ENCODE assay signal across 13 cellular contexts in genomic region chr1:53473463-53473862, GRCh38. TPM values are rescaled to one million over a fixed set of nuclear protein-coding genes. Genes with fewer than 3 reads are reported as not detected.
DNase-seq lines count a peak whose midpoint lies in the region; TF ChIP-seq lines count a peak whose summit lies in the region.
"Had no signal": no experiment of that assay in that cellular context is flagged by ENCODE, and none has a peak within 500 bp of the region (broad histone marks: within the 10 kb centered on the region; RNA-seq: fewer than 3 reads in every experiment).

No MANE protein-coding gene starts in this region.

- no peaks in the 10 kb centered on the region for H3K9me3 ChIP-seq in WERI-Rb-1 (ENCODE audit: severe bottlenecking)

- no peaks in the 10 kb centered on the region for H3K36me3 ChIP-seq in WERI-Rb-1

- DNase-seq in GM20000 (ENCODE audit: low spot score): no peak
- no peak for DNase-seq in WERI-Rb-1
- no peak for DNase-seq in glutamatergic neuron
- no peak for DNase-seq in NCI-H2227 treated with DMSO at 0.1 percent for 48 hours (lab: John Stamatoyannopoulos, UW)
- DNase-seq in NCI-H510A treated with DMSO at 0.1 percent for 48 hours (lab: John Stamatoyannopoulos, UW): no peak
- DNase-seq in activated CD8-positive, alpha-beta memory T cell treated with anti-CD3 and anti-CD28 coated beads, Interleukin-2, amount 50 U/mL, for 48 hours: no peak
- no peak for DNase-seq in NCI-H774 (lab: John Stamatoyannopoulos, UW)
- DNase-seq: Karpas-422 had no signal

- no peak overlapping the region for H3K4me3 ChIP-seq in WERI-Rb-1 (ENCODE audit: low read depth, low read length)

- H3K27ac Mint-ChIP-seq in glutamatergic neuron (ENCODE audit: unreplicated experiment): no peak overlapping the region
- H3K27ac Mint-ChIP-seq: natural killer cell treated with Interleukin-12 subunit alpha and Interleukin-12 subunit beta and Interleukin-15 and Interleukin-18, amount 100 ng/mL, for 72 hours had no signal

- H3K36me3 Mint-ChIP-seq in glutamatergic neuron (ENCODE audit: unreplicated experiment): no peaks in the 10 kb centered on the region
- H3K36me3 Mint-ChIP-seq: natural killer cell treated with Interleukin-12 subunit alpha and Interleukin-12 subunit beta and Interleukin-15 and Interleukin-18, amount 100 ng/mL, for 72 hours had no signal

- H3K27ac ChIP-seq in C4-2B (no peak overlapping the region), WERI-Rb-1 (no peak overlapping the region)

- H3K4me3 Mint-ChIP-seq in glutamatergic neuron (ENCODE audit: unreplicated experiment): no peak overlapping the region
- H3K4me3 Mint-ChIP-seq: natural killer cell treated with Interleukin-12 subunit alpha and Interleukin-12 subunit beta and Interleukin-15 and Interleukin-18, amount 100 ng/mL, for 72 hours had no signal

- H3K4me1 Mint-ChIP-seq in glutamatergic neuron (ENCODE audit: low read depth, unreplicated experiment): peaks cover 4% of the 10 kb centered on the region

- H3K27me3 ChIP-seq in WERI-Rb-1 (ENCODE audit: insufficient read depth, low read depth, severe bottlenecking): no peaks in the 10 kb centered on the region

- no peaks in the 10 kb centered on the region for H3K9me3 Mint-ChIP-seq in glutamatergic neuron (ENCODE audit: unreplicated experiment)
- H3K9me3 Mint-ChIP-seq: natural killer cell treated with Interleukin-12 subunit alpha and Interleukin-12 subunit beta and Interleukin-15 and Interleukin-18, amount 100 ng/mL, for 72 hours had no signal

- TF ChIP-seq CTCF in C4-2B (conservative IDR thresholded peaks at IDR 0.05) (peak; percentile 26), GM20000 (IDR thresholded peaks at IDR 0.05; ENCODE audit: extremely low read depth, missing control alignments) (peak; percentile 11), WERI-Rb-1 (IDR thresholded peaks at IDR 0.05; ENCODE audit: low read depth, low read length) (peak; percentile 26; the same call in 1 of the 2 replicates), glutamatergic neuron (IDR thresholded peaks at IDR 0.05; ENCODE audit: partially characterized antibody, unreplicated experiment) (peak; percentile 21)

- H3K27me3 Mint-ChIP-seq in glutamatergic neuron (ENCODE audit: unreplicated experiment): peaks cover 5% of the 10 kb centered on the region

RNA-seq across cellular contexts. Expression of gene DMRTB1, which starts 14.3 kb away (rescaled TPM):
- total RNA-seq in glutamatergic neuron (ENCODE audit: unreplicated experiment): not detected
- total RNA-seq: Daoy; esophagus mucosa; natural killer cell treated with Interleukin-12 subunit alpha and Interleukin-12 subunit beta and Interleukin-15 and Interleukin-18, amount 100 ng/mL, for 72 hours; T-helper 1 cell treated with Interleukin-12 subunit alpha and Interleukin-12 subunit beta and Interleukin-4 antibody, amounts not matched to agents 30 ng/mL and 1 ng/mL, for 36 hours had no signal
